10 cellular contexts compared by ENCODE assay signal in genomic region chrX:153410888-153411254, GRCh38. TPM values are rescaled to one million over a fixed set of nuclear protein-coding genes. Genes with fewer than 3 reads are reported as not detected.
DNase-seq lines count a peak whose midpoint lies in the region; ATAC-seq and TF ChIP-seq lines count a peak whose summit lies in the region.
"Had no signal": no experiment of that assay in that cellular context is flagged by ENCODE, and none has a peak within 500 bp of the region (broad histone marks: within the 10 kb centered on the region; RNA-seq: fewer than 3 reads in every experiment).

No MANE protein-coding gene starts in this region.

- no peak for DNase-seq in GM23338 (ENCODE audit: low spot score)
- no peak for DNase-seq in activated B cell treated with CpG ODN at 0.5 μM for 24 hours
- no peak for DNase-seq in stimulated activated effector memory CD8-positive, alpha-beta T cell treated with anti-CD3 and anti-CD28 coated beads, Interleukin-12 subunit alpha, Interleukin-12 subunit beta, amount 100 ng/mL, for 72 hours (ENCODE audit: low spot score in 2 of 2)
- DNase-seq in SW 1271 (lab: John Stamatoyannopoulos, UW) = no peak
- DNase-seq in activated gamma-delta T cell (lab: John Stamatoyannopoulos, UW) = no peak

- H3K27me3 ChIP-seq in GM23338 (ENCODE audit: insufficient read depth) (peaks cover 19% of the 10 kb centered on the region; the same call in 1 of the 2 replicates), iPS-15b (ENCODE audit: control insufficient read depth, insufficient read depth, low read length) (peaks cover 12% of the 10 kb centered on the region)

- H3K4me3 Mint-ChIP-seq in GM23338 (peak overlapping the region; percentile 72), activated B cell treated with CpG ODN at 0.5 μM for 24 hours (peak overlapping the region; percentile 72)
- peak overlapping the region; percentile 80 for H3K4me3 Mint-ChIP-seq in stimulated activated effector memory CD8-positive, alpha-beta T cell treated with anti-CD3 and anti-CD28 coated beads, Interleukin-12 subunit alpha, Interleukin-12 subunit beta, amount 100 ng/mL, for 72 hours

- H3K4me3 ChIP-seq in GM23338 (peak overlapping the region; percentile 53), iPS-15b (ENCODE audit: low read depth, low read length) (peak overlapping the region; percentile 22)

- H3K27ac Mint-ChIP-seq in GM23338 = no peak overlapping the region
- H3K27ac Mint-ChIP-seq in activated B cell treated with CpG ODN at 0.5 μM for 24 hours = no peak overlapping the region
- H3K27ac Mint-ChIP-seq in stimulated activated effector memory CD8-positive, alpha-beta T cell treated with anti-CD3 and anti-CD28 coated beads, Interleukin-12 subunit alpha, Interleukin-12 subunit beta, amount 100 ng/mL, for 72 hours = peak overlapping the region; percentile 77

- H3K27ac ChIP-seq in GM23338 (ENCODE audit: low read depth) = no peak overlapping the region

- H4K20me1 ChIP-seq in GM23338 (replicated peaks; ENCODE audit: insufficient read depth) = no peaks in the 10 kb centered on the region

- H2AFZ ChIP-seq in GM23338 = no peak overlapping the region; the same call in 1 of the 2 replicates

- H3K9me3 Mint-ChIP-seq in GM23338 = no peaks in the 10 kb centered on the region; the same call in 2 of the 3 replicates
- H3K9me3 Mint-ChIP-seq in activated B cell treated with CpG ODN at 0.5 μM for 24 hours = no peaks in the 10 kb centered on the region
- no peaks in the 10 kb centered on the region for H3K9me3 Mint-ChIP-seq in stimulated activated effector memory CD8-positive, alpha-beta T cell treated with anti-CD3 and anti-CD28 coated beads, Interleukin-12 subunit alpha, Interleukin-12 subunit beta, amount 100 ng/mL, for 72 hours

- TF ChIP-seq CTCF in GM23338 (conservative IDR thresholded peaks at IDR 0.05; ENCODE audit: low read depth in 2 of 2) = no peak
- no peak for TF ChIP-seq CTCF in activated B cell treated with CpG ODN at 0.5 μM for 24 hours (IDR thresholded peaks at IDR 0.05)

- H3K4me1 Mint-ChIP-seq in GM23338 (peaks cover 8% of the 10 kb centered on the region), activated B cell treated with CpG ODN at 0.5 μM for 24 hours (peaks cover 10% of the 10 kb centered on the region)
- peaks cover 10% of the 10 kb centered on the region for H3K4me1 Mint-ChIP-seq in stimulated activated effector memory CD8-positive, alpha-beta T cell treated with anti-CD3 and anti-CD28 coated beads, Interleukin-12 subunit alpha, Interleukin-12 subunit beta, amount 100 ng/mL, for 72 hours

- H3K9me3 ChIP-seq in iPS-15b (ENCODE audit: control insufficient read depth, insufficient read depth, low read length) = peaks cover 2% of the 10 kb centered on the region
- H3K9me3 ChIP-seq: HAP-1 had no signal

- POLR2A ChIA-PET in activated B cell treated with CpG ODN at 0.5 μM for 24 hours (lab: Charles Lee) = no interaction called here

- H3K79me2 ChIP-seq in GM23338 (replicated peaks; ENCODE audit: insufficient read depth) = no peaks in the 10 kb centered on the region

- H3K9ac ChIP-seq in iPS-15b (ENCODE audit: low read depth, low read length) = no peak overlapping the region

- H3K4me2 ChIP-seq in GM23338 = peak overlapping the region; percentile 75

- no peaks in the 10 kb centered on the region for H3K36me3 ChIP-seq in GM23338 (ENCODE audit: insufficient read depth)
- H3K36me3 ChIP-seq in iPS-15b (ENCODE audit: control insufficient read depth, insufficient read depth, low read length) = no peaks in the 10 kb centered on the region
- H3K36me3 ChIP-seq: HAP-1 had no signal

- peaks cover 21% of the 10 kb centered on the region for H3K27me3 Mint-ChIP-seq in GM23338 (ENCODE audit: insufficient read depth, low read depth, poor library complexity)
- H3K27me3 Mint-ChIP-seq in activated B cell treated with CpG ODN at 0.5 μM for 24 hours = no peaks in the 10 kb centered on the region

- intact Hi-C loops in activated B cell treated with CpG ODN at 0.5 μM for 24 hours (cut with micrococcal nuclease) = loop anchor here (5.0 kb wide), 1 partner anchor 74 kb away; no protein-coding TSS in a partner anchor

- no peaks in the 10 kb centered on the region for H3F3A ChIP-seq in GM23338 (replicated peaks; ENCODE audit: low read depth)

- no peak for ATAC-seq in GM23338
- no peak for ATAC-seq in activated B cell treated with CpG ODN at 0.5 μM for 24 hours (ENCODE audit: low read depth)
- no peak for ATAC-seq in stimulated activated effector memory CD8-positive, alpha-beta T cell treated with anti-CD3 and anti-CD28 coated beads, Interleukin-12 subunit alpha, Interleukin-12 subunit beta, amount 100 ng/mL, for 72 hours
- ATAC-seq in HG02884 (IDR thresholded peaks at IDR 0.05; ENCODE audit: unreplicated experiment) = no peak

- H3K36me3 Mint-ChIP-seq in GM23338 (ENCODE audit: low read depth) (no peaks in the 10 kb centered on the region), activated B cell treated with CpG ODN at 0.5 μM for 24 hours (ENCODE audit: low read depth) (no peaks in the 10 kb centered on the region)
- no peaks in the 10 kb centered on the region for H3K36me3 Mint-ChIP-seq in stimulated activated effector memory CD8-positive, alpha-beta T cell treated with anti-CD3 and anti-CD28 coated beads, Interleukin-12 subunit alpha, Interleukin-12 subunit beta, amount 100 ng/mL, for 72 hours

- CTCF ChIA-PET in activated B cell treated with CpG ODN at 0.5 μM for 24 hours (lab: Charles Lee) = no interaction called here

- H3K9me2 ChIP-seq in GM23338 (ENCODE audit: insufficient read depth) = no peaks in the 10 kb centered on the region

- H3K4me1 ChIP-seq in GM23338 (ENCODE audit: insufficient read depth) (no peaks in the 10 kb centered on the region), iPS-15b (ENCODE audit: control insufficient read depth, insufficient read depth, low read length) (no peaks in the 10 kb centered on the region)
- H3K4me1 ChIP-seq: HAP-1 had no signal

TF ChIP-seq in GM23338, 12 proteins besides CTCF, POLR2A, EP300 and RAD21:
- peak; percentile 39 for TF ChIP-seq EZH2 (IDR thresholded peaks at IDR 0.05; ENCODE audit: low read depth, unreplicated experiment)
- no peak for TF ChIP-seq CREB1 (CRISPR knock-in tag; IDR thresholded peaks at IDR 0.05; ENCODE audit: low read depth)

RNA-seq across cellular contexts. Expression of gene ZFP92, which starts 0.4 kb away (rescaled TPM):
- 0.27 and 0.52 TPM in 2 replicates for total RNA-seq in GM23338 (2014; rRNA removed; shearing (Covaris generic))
- 0.05 TPM in 2 replicates for polyA plus RNA-seq in GM23338 (2016; fragmentation: Nextera tagmentation; extraction: Ambion mirVana)
- total RNA-seq in activated B cell treated with CpG ODN at 0.5 μM for 24 hours = 1.5 and 1.6 TPM in 2 replicates
- total RNA-seq: LHCN-M2 had no signal

RNA-seq across cellular contexts. Expression of gene PNMA6E, which starts 9.7 kb away (rescaled TPM):
- not detected in 2 replicates for total RNA-seq in GM23338 (2014; rRNA removed; shearing (Covaris generic))
- not detected in 2 replicates for polyA plus RNA-seq in GM23338 (2016; fragmentation: Nextera tagmentation; extraction: Ambion mirVana)
- total RNA-seq in activated B cell treated with CpG ODN at 0.5 μM for 24 hours = not detected in 2 replicates
- total RNA-seq: LHCN-M2, osteocyte had no signal

RNA-seq across cellular contexts. Expression of gene TREX2, which starts 35.0 kb away (rescaled TPM):
- 1.7 and 4.6 TPM in 2 replicates for total RNA-seq in GM23338 (2014; rRNA removed; shearing (Covaris generic))
- polyA plus RNA-seq in GM23338 (2016; fragmentation: Nextera tagmentation; extraction: Ambion mirVana) = 0.28 and 0.81 TPM in 2 replicates
- total RNA-seq in activated B cell treated with CpG ODN at 0.5 μM for 24 hours = 1.9 and 3.2 TPM in 2 replicates

RNA-seq across cellular contexts. Expression of gene HAUS7, which starts 59.5 kb away (rescaled TPM):
- total RNA-seq in GM23338 (2014; rRNA removed; shearing (Covaris generic)) = 48.8 and 59.8 TPM in 2 replicates
- 77.9 and 78.8 TPM in 2 replicates for polyA plus RNA-seq in GM23338 (2016; fragmentation: Nextera tagmentation; extraction: Ambion mirVana)
- total RNA-seq in activated B cell treated with CpG ODN at 0.5 μM for 24 hours = 39.2 and 42.7 TPM in 2 replicates
